In the genomic region with DNA sequence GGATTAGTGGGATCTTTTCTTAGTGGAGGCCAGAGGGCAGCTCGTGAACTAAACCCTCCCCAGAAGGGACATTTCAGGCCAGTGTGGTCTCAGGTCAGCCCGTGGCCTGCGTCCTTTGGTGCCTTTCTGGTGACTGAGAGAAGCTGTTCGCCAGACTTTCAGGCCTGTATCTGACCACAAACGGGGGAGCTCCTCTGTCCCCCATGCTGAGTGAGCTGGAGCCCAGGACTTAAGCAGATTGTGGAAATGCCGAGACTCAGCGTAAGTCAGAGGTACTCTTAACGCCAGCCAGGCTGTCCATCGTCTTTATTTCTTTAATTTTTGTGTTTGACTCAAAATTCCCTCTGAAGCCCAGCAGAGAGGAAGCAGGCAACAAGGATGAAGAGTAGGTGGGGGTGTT, we compare ENCODE assay signal across 1 cellular context.
TF ChIP-seq lines count a peak whose summit lies in the region.

No MANE protein-coding gene starts in this region.

TF ChIP-seq in WTC11, 78 proteins besides CTCF, POLR2A, EP300 and RAD21 (continued from another document):
- TF ChIP-seq AFF4 (CRISPR knock-in tag; IDR thresholded peaks at IDR 0.05; ENCODE audit: borderline replicate concordance) (no peak), CREB1 (CRISPR knock-in tag; IDR thresholded peaks at IDR 0.05) (no peak), FOXK1 (CRISPR knock-in tag; IDR thresholded peaks at IDR 0.05) (no peak)
